In the genomic region with DNA sequence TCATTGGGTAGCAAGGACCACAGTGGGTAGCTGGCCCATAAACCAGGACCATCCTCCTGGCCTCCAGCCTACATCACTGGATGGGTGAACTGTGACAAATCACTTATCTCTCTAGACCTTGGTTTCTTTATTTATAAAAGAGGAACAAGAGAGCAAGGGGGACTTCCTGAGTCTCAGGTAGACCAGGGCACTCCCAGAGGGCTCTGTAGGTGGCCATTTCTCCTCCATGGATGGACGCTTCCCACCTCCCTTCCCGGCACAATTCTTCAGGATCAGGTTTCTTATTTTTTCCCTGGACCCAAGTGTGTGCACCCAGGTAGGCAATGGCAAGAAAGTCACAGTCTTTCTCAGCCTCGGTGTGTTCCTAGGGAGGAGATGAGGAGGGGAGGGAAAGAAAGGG, we compare ENCODE assay signal across 1 cellular context.
TF ChIP-seq lines count a peak whose summit lies in the region.

No MANE protein-coding gene starts in this region.

TF ChIP-seq in H1, 55 proteins besides CTCF, POLR2A, EP300 and RAD21:
- no peak for TF ChIP-seq SIN3A (conservative IDR thresholded peaks at IDR 0.05 in 1 of 2, IDR thresholded peaks at IDR 0.05 in 1 of 2; ENCODE audit: low read depth in 1 of 2, low read length in 2 of 2)
- TF ChIP-seq CHD2 (IDR thresholded peaks at IDR 0.05; ENCODE audit: low read length): no peak
- TF ChIP-seq HDAC6 (IDR thresholded peaks at IDR 0.05; ENCODE audit: low read depth, low read length): no peak
- no peak for TF ChIP-seq JUN (IDR thresholded peaks at IDR 0.05; ENCODE audit: low read depth, low read length)
- no peak for TF ChIP-seq RNF2 (IDR thresholded peaks at IDR 0.05; ENCODE audit: borderline replicate concordance, low read depth, low read length, missing control alignments, poor library complexity, severe bottlenecking)
- no peak for TF ChIP-seq BACH1 (IDR thresholded peaks at IDR 0.05; ENCODE audit: low read length)
- TF ChIP-seq KDM5A (IDR thresholded peaks at IDR 0.05; ENCODE audit: low read length): no peak
- no peak for TF ChIP-seq E2F6 (IDR thresholded peaks at IDR 0.05)
- no peak for TF ChIP-seq CEBPB (IDR thresholded peaks at IDR 0.05; ENCODE audit: low read depth, low read length)
- TF ChIP-seq CTBP2 (IDR thresholded peaks at IDR 0.05; ENCODE audit: borderline replicate concordance, insufficient read depth, insufficient read length, low read length): no peak
- no peak for TF ChIP-seq SP1 (IDR thresholded peaks at IDR 0.05; ENCODE audit: low read depth, low read length)
- TF ChIP-seq EZH2 (IDR thresholded peaks at IDR 0.05; ENCODE audit: low read depth, low read length, severe bottlenecking): no peak
- TF ChIP-seq PHF8 (conservative IDR thresholded peaks at IDR 0.05; ENCODE audit: low read depth, low read length): no peak
- no peak for TF ChIP-seq EGR1 (IDR thresholded peaks at IDR 0.05; ENCODE audit: borderline replicate concordance, low read depth, low read length)
- TF ChIP-seq GABPA (IDR thresholded peaks at IDR 0.05; ENCODE audit: borderline replicate concordance, insufficient read depth, low read length): no peak
- TF ChIP-seq JUND (IDR thresholded peaks at IDR 0.05; ENCODE audit: low read length): no peak
TF ChIP-seq in H1: peak in this region for 0.
